Comparison of ENCODE assay signal across 14 cellular contexts in genomic region chr12:62865860-62866407, GRCh38.
DNase-seq lines count a peak whose midpoint lies in the region; ATAC-seq, FAIRE-seq and TF ChIP-seq lines count a peak whose summit lies in the region.
"Had no signal": no experiment of that assay in that cellular context is flagged by ENCODE, and none has a peak within 500 bp of the region (broad histone marks: within the 10 kb centered on the region; RNA-seq: fewer than 3 reads in every experiment).

No MANE protein-coding gene starts in this region.

- ATAC-seq in Panc1 (no peak), esophagus mucosa (no peak)
- ATAC-seq: activated CD8-positive, alpha-beta T cell treated with anti-CD3 and anti-CD28 coated beads for 36 hours; T-helper 17 cell had no signal

- no peaks in the 10 kb centered on the region for H3F3A ChIP-seq in neural progenitor cell (ENCODE audit: low read depth)

- peak overlapping the region; percentile 24 for H3K27ac Mint-ChIP-seq in neural progenitor cell
- H3K27ac Mint-ChIP-seq: activated CD8-positive, alpha-beta T cell treated with anti-CD3 and anti-CD28 coated beads for 36 hours; activated naive CD8-positive, alpha-beta T cell treated with anti-CD3 and anti-CD28 coated beads, Interleukin-2, amount 10 ng/mL, durations not matched to agents 7 days and 5 days; CD4-positive, alpha-beta T cell; natural killer cell; T-helper 17 cell had no signal

- H3K9me3 Mint-ChIP-seq in neural progenitor cell: peaks cover 1% of the 10 kb centered on the region
- H3K9me3 Mint-ChIP-seq: activated CD8-positive, alpha-beta T cell treated with anti-CD3 and anti-CD28 coated beads for 36 hours; activated naive CD8-positive, alpha-beta T cell treated with anti-CD3 and anti-CD28 coated beads, Interleukin-2, amount 10 ng/mL, durations not matched to agents 7 days and 5 days; CD4-positive, alpha-beta T cell; natural killer cell had no signal

- peaks cover 3% of the 10 kb centered on the region for H3K27me3 Mint-ChIP-seq in neural progenitor cell (ENCODE audit: insufficient read depth, low read depth)

- in situ Hi-C loops in Panc1 (cut with HindIII; ENCODE audit: low pct_unique_long_range_greater_than_20kb, low sequenced_read_pairs): no loop called here

- peak; percentile 21 for FAIRE-seq in endothelial cell of umbilical vein (lab: Jason Lieb, UNC)

- H3K36me3 Mint-ChIP-seq in neural progenitor cell: peaks cover 2% of the 10 kb centered on the region
- H3K36me3 Mint-ChIP-seq: activated naive CD8-positive, alpha-beta T cell treated with anti-CD3 and anti-CD28 coated beads, Interleukin-2, amount 10 ng/mL, durations not matched to agents 7 days and 5 days; natural killer cell had no signal

- H3K4me2 ChIP-seq in endothelial cell of umbilical vein (ENCODE audit: insufficient read depth, low read length): no peak overlapping the region
- H3K4me2 ChIP-seq in neural progenitor cell: no peak overlapping the region

- H4K20me1 ChIP-seq in endothelial cell of umbilical vein (replicated peaks; ENCODE audit: control insufficient read depth, extremely low read depth, insufficient read depth, low read length) (no peaks in the 10 kb centered on the region), neural progenitor cell (ENCODE audit: low read depth) (no peaks in the 10 kb centered on the region)

- H3K79me2 ChIP-seq in endothelial cell of umbilical vein (ENCODE audit: control insufficient read depth, insufficient read depth, low read length) (no peaks in the 10 kb centered on the region), neural progenitor cell (ENCODE audit: low read depth) (no peaks in the 10 kb centered on the region)

- DNase-seq in EL (peak; percentile 40), Panc1 (ENCODE audit: low read depth, low spot score) (no peak), endothelial cell of umbilical vein (ENCODE audit: low read depth, low spot score) (no peak), neural progenitor cell (ENCODE audit: low spot score) (peak; percentile 10), cortex of kidney (lab: John Stamatoyannopoulos, UW) (no peak), T-helper 9 cell (no peak), NCI-H748 treated with DMSO at 0.1 percent for 48 hours (lab: John Stamatoyannopoulos, UW) (no peak)
- DNase-seq: activated CD8-positive, alpha-beta T cell treated with anti-CD3 and anti-CD28 coated beads for 36 hours; activated naive CD8-positive, alpha-beta T cell treated with anti-CD3 and anti-CD28 coated beads, Interleukin-2, amount 10 ng/mL, durations not matched to agents 7 days and 5 days; CD4-positive, alpha-beta T cell; natural killer cell; NCI-H1930; T-helper 17 cell had no signal

- no TSS peak for BruUV-seq in Panc1 (replicated peaks; lab: Mats Ljungman, UMichigan)
- BruUV-seq in endothelial cell of umbilical vein (replicated peaks; lab: Mats Ljungman, UMichigan): no TSS peak

- H3K4me3 ChIP-seq in Panc1 (ENCODE audit: low read depth in 2 of 2, low read length in 2 of 2) (no peak overlapping the region), endothelial cell of umbilical vein (replicated peaks in 1 of 3; ENCODE audit: insufficient read depth in 1 of 3, low read depth in 1 of 3, low read length in 3 of 3) (no peak overlapping the region), neural progenitor cell (no peak overlapping the region)

- no peaks in the 10 kb centered on the region for H3K36me3 ChIP-seq in Panc1 (ENCODE audit: control insufficient read depth, insufficient read depth, low read length)
- H3K36me3 ChIP-seq in endothelial cell of umbilical vein (ENCODE audit: control insufficient read depth in 2 of 2, extremely low read depth in 1 of 2, insufficient read depth in 2 of 2, low read length in 2 of 2): no peaks in the 10 kb centered on the region
- no peaks in the 10 kb centered on the region for H3K36me3 ChIP-seq in neural progenitor cell

- H3K9me1 ChIP-seq in endothelial cell of umbilical vein (replicated peaks; ENCODE audit: control insufficient read depth, extremely low read depth, insufficient read depth, low read length): no peaks in the 10 kb centered on the region

- TF ChIP-seq POLR2A in endothelial cell of umbilical vein (IDR thresholded peaks at IDR 0.05; ENCODE audit: low read depth, low read length): no peak

- H3K27ac ChIP-seq in Panc1 (ENCODE audit: low read length): peak overlapping the region; percentile 48
- H3K27ac ChIP-seq in endothelial cell of umbilical vein (ENCODE audit: insufficient read depth, low read depth, low read length): peak overlapping the region; percentile 74
- H3K27ac ChIP-seq in neural progenitor cell: no peak overlapping the region

- CTCF ChIA-PET in Panc1 (lab: Charles Lee) (no interaction called here), endothelial cell of umbilical vein (lab: Charles Lee) (interaction anchor here (0.8 to 1.4 kb wide), 2 partner anchors 27 to 68 kb away, joined by 3 to 5 read pairs; no protein-coding TSS in a partner anchor)

- peaks cover 47% of the 10 kb centered on the region for H3K4me1 Mint-ChIP-seq in neural progenitor cell
- H3K4me1 Mint-ChIP-seq: activated naive CD8-positive, alpha-beta T cell treated with anti-CD3 and anti-CD28 coated beads, Interleukin-2, amount 10 ng/mL, durations not matched to agents 7 days and 5 days; natural killer cell; T-helper 17 cell had no signal

- H3K4me3 Mint-ChIP-seq in neural progenitor cell: no peak overlapping the region
- H3K4me3 Mint-ChIP-seq: activated CD8-positive, alpha-beta T cell treated with anti-CD3 and anti-CD28 coated beads for 36 hours; activated naive CD8-positive, alpha-beta T cell treated with anti-CD3 and anti-CD28 coated beads, Interleukin-2, amount 10 ng/mL, durations not matched to agents 7 days and 5 days; CD4-positive, alpha-beta T cell; natural killer cell; T-helper 17 cell had no signal

- no peaks in the 10 kb centered on the region for H3K27me3 ChIP-seq in Panc1 (ENCODE audit: control insufficient read depth, insufficient read depth, low read length)
- no peaks in the 10 kb centered on the region for H3K27me3 ChIP-seq in endothelial cell of umbilical vein (ENCODE audit: control insufficient read depth in 2 of 2, insufficient read depth in 2 of 2, low read length in 2 of 2)
- H3K27me3 ChIP-seq in neural progenitor cell: no peaks in the 10 kb centered on the region

- H3K4me1 ChIP-seq in Panc1 (ENCODE audit: control insufficient read depth, insufficient read depth, low read length) (peaks cover 33% of the 10 kb centered on the region), endothelial cell of umbilical vein (ENCODE audit: control insufficient read depth, extremely low read depth, insufficient read depth, low read length) (peaks cover 39% of the 10 kb centered on the region), neural progenitor cell (no peaks in the 10 kb centered on the region)

- H3K9ac ChIP-seq in endothelial cell of umbilical vein (replicated peaks; ENCODE audit: extremely low read depth, insufficient read depth, low read length): peak overlapping the region; percentile 8
- no peak overlapping the region for H3K9ac ChIP-seq in neural progenitor cell

- intact Hi-C loops in Panc1 (cut with micrococcal nuclease; ENCODE audit: unreplicated experiment) (no loop called here), endothelial cell of umbilical vein (cut with micrococcal nuclease) (loop anchor here (1.0 to 2.0 kb wide), 3 partner anchors 37 to 69 kb away; partner anchors contain the start of gene PPM1H)

- TF ChIP-seq CTCF in Panc1 (IDR thresholded peaks at IDR 0.05) (no peak), endothelial cell of umbilical vein (IDR thresholded peaks at IDR 0.05; ENCODE audit: extremely low read depth in 1 of 2, insufficient read depth in 1 of 2, low read depth in 1 of 2, low read length in 2 of 2) (no peak), neural progenitor cell (IDR thresholded peaks at IDR 0.05) (no peak)

- H3K9me3 ChIP-seq in Panc1 (ENCODE audit: control insufficient read depth, insufficient read depth, low read depth, low read length) (no peaks in the 10 kb centered on the region), endothelial cell of umbilical vein (replicated peaks; ENCODE audit: control insufficient read depth, insufficient read depth, low read length) (no peaks in the 10 kb centered on the region), neural progenitor cell (ENCODE audit: low read depth) (no peaks in the 10 kb centered on the region)

- H2AFZ ChIP-seq in endothelial cell of umbilical vein (ENCODE audit: low read depth, low read length): peak overlapping the region; percentile 58
- no peak overlapping the region for H2AFZ ChIP-seq in neural progenitor cell (replicated peaks)

- POLR2A ChIA-PET in Panc1 (lab: Charles Lee): interaction anchor here (0.5 kb wide), 1 partner anchor 1043 kb away, joined by 3 read pairs; no protein-coding TSS in a partner anchor
- POLR2A ChIA-PET in endothelial cell of umbilical vein (lab: Charles Lee): no interaction called here

- dilution Hi-C loops in endothelial cell of umbilical vein (cut with MboI; ENCODE audit: extremely low pct_ligation_motif_present, low sequenced_read_pairs): no loop called here

TF ChIP-seq in endothelial cell of umbilical vein, 7 proteins besides CTCF, POLR2A, EP300 and RAD21:
- TF ChIP-seq FOS (IDR thresholded peaks at IDR 0.05; ENCODE audit: borderline replicate concordance, insufficient read depth, low read length) (no peak), JUN (IDR thresholded peaks at IDR 0.05; ENCODE audit: borderline replicate concordance, insufficient read depth, insufficient read length, low read depth) (no peak), GATA2 (IDR thresholded peaks at IDR 0.05; ENCODE audit: insufficient read depth, insufficient read length, low read depth, low read length) (no peak)

Comparison
In these comparisons a context has a peak if more than half of its experiments do, and no peak if none do; other contexts are left out.
1. DNase-seq: peak in EL (single experiment) and neural progenitor cell (single experiment); none in Panc1 (single experiment), endothelial cell of umbilical vein (single experiment), cortex of kidney (single experiment), T-helper 9 cell (single experiment) and NCI-H748 treated with DMSO at 0.1 percent for 48 hours (single experiment).